39 cellular contexts compared by ENCODE assay signal in the genomic region with DNA sequence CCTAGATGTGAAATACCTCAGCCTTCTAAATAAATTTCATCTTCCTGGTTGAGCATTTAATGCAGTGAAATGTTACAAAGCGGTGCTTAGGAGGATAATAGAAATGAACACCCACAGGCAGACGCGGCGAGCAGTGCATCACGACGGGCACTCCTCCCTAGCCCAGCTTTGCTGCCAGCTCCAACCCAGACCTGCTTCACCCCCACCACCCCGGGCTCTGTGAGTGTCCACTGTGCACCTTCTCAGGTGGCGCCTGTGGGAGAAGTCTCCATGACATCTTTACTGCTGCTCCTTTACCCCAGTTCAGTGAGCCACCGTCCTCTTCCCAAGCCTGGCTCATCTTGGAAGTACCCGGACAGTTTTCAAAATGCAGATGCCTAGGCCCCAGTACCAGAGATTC. TPM values are rescaled to one million over a fixed set of nuclear protein-coding genes. Genes with fewer than 3 reads are reported as not detected.
"Had no signal": no experiment of that assay in that cellular context is flagged by ENCODE, and none has a peak within 500 bp of the region (broad histone marks: within the 10 kb centered on the region; RNA-seq: fewer than 3 reads in every experiment).

No MANE protein-coding gene starts in this region.

- H3K27ac ChIP-seq: adrenal gland, ascending aorta, body of pancreas, brain microvascular endothelial cell, breast epithelium, cardiac muscle cell had no signal

- H3K27me3 ChIP-seq: adrenal gland, ascending aorta, breast epithelium had no signal

- H3K27ac Mint-ChIP-seq: activated naive CD4-positive, alpha-beta T cell treated with anti-CD3 and anti-CD28 coated beads for 36 hours; activated naive CD4-positive, alpha-beta T cell treated with anti-CD3 and anti-CD28 coated beads, Interleukin-2, amount 10 ng/mL, durations not matched to agents 7 days and 5 days; activated naive CD4-positive, alpha-beta T cell treated with anti-CD3 and anti-CD28 coated beads, Interleukin-2, amount 50 U/mL, for 24 hours; activated naive CD4-positive, alpha-beta T cell treated with anti-CD3 and anti-CD28 coated beads, Interleukin-2, amount 50 U/mL, for 72 hours; activated naive CD8-positive, alpha-beta T cell; activated naive CD8-positive, alpha-beta T cell treated with anti-CD3 and anti-CD28 coated beads for 36 hours; activated naive CD8-positive, alpha-beta T cell treated with anti-CD3 and anti-CD28 coated beads, Interleukin-2, amount 10 ng/mL, durations not matched to agents 7 days and 5 days; activated naive CD8-positive, alpha-beta T cell treated with anti-CD3 and anti-CD28 coated beads, Interleukin-2, amount 50 U/mL, for 24 hours; activated T-cell treated with anti-CD3 and anti-CD28 coated beads, Interleukin-2, amount 50 U/mL, for 24 hours; activated T-cell treated with anti-CD3 and anti-CD28 coated beads, Interleukin-2, amount 50 U/mL, for 72 hours; activated T-helper 1 cell treated with anti-CD3 and anti-CD28 coated beads, Interleukin-12 subunit alpha, Interleukin-12 subunit beta, Interleukin-2, Interleukin-4 antibody, amounts not matched to agents 30 ng/mL and 10 ng/mL and 1 ng/mL, durations not matched to agents 14 hours and 24 hours and 36 hours; activated T-helper 17 cell treated with anti-CD3 and anti-CD28 coated beads, Interleukin-2, amount 50 U/mL, for 72 hours; activated T-helper 2 cell treated with anti-CD3 and anti-CD28 coated beads, Interferon-gamma antibody, Interleukin-2, Interleukin-4, amounts not matched to agents 10 μg/mL and 5 μg/mL and 100 μg/mL, durations not matched to agents 14 hours and 24 hours and 36 hours had no signal

- H3K9me3 Mint-ChIP-seq: activated naive CD4-positive, alpha-beta T cell treated with anti-CD3 and anti-CD28 coated beads, Interleukin-2, amount 50 U/mL, for 24 hours; activated naive CD4-positive, alpha-beta T cell treated with anti-CD3 and anti-CD28 coated beads, Interleukin-2, amount 50 U/mL, for 72 hours; activated naive CD8-positive, alpha-beta T cell treated with anti-CD3 and anti-CD28 coated beads, Interleukin-2, amount 50 U/mL, for 24 hours; activated T-cell treated with anti-CD3 and anti-CD28 coated beads, Interleukin-2, amount 50 U/mL, for 4 hours; activated T-helper 17 cell treated with anti-CD3 and anti-CD28 coated beads, Interleukin-2, amount 50 U/mL, for 72 hours; activated T-helper 2 cell treated with anti-CD3 and anti-CD28 coated beads, Interferon-gamma antibody, Interleukin-2, Interleukin-4, amounts not matched to agents 10 μg/mL and 5 μg/mL and 100 μg/mL, durations not matched to agents 14 hours and 24 hours and 36 hours; central memory CD8-positive, alpha-beta T cell had no signal

- H3K4me3 ChIP-seq: adrenal gland, ascending aorta, body of pancreas, breast epithelium, cardiac muscle cell had no signal

- H3K9me3 ChIP-seq: adrenal gland, ascending aorta, breast epithelium had no signal

- H3K4me1 ChIP-seq: breast epithelium had no signal

- ATAC-seq: activated naive CD8-positive, alpha-beta T cell treated with anti-CD3 and anti-CD28 coated beads, Interleukin-2, amount 50 U/mL, for 24 hours; activated T-cell treated with anti-CD3 and anti-CD28 coated beads, Interleukin-2, amount 50 U/mL, for 4 hours; body of pancreas had no signal

- H3K36me3 ChIP-seq: adrenal gland, ascending aorta, brain microvascular endothelial cell, breast epithelium, cardiac muscle cell had no signal

- H3K4me3 Mint-ChIP-seq: activated naive CD4-positive, alpha-beta T cell treated with anti-CD3 and anti-CD28 coated beads for 36 hours; activated naive CD4-positive, alpha-beta T cell treated with anti-CD3 and anti-CD28 coated beads, Interleukin-2, amount 10 ng/mL, durations not matched to agents 7 days and 5 days; activated naive CD4-positive, alpha-beta T cell treated with anti-CD3 and anti-CD28 coated beads, Interleukin-2, amount 50 U/mL, for 24 hours; activated naive CD8-positive, alpha-beta T cell; activated naive CD8-positive, alpha-beta T cell treated with anti-CD3 and anti-CD28 coated beads for 36 hours; activated naive CD8-positive, alpha-beta T cell treated with anti-CD3 and anti-CD28 coated beads, Interleukin-2, amount 10 ng/mL, durations not matched to agents 7 days and 5 days; activated naive CD8-positive, alpha-beta T cell treated with anti-CD3 and anti-CD28 coated beads, Interleukin-2, amount 50 U/mL, for 24 hours; activated T-cell treated with anti-CD3 and anti-CD28 coated beads, Interleukin-2, amount 50 U/mL, for 24 hours; activated T-cell treated with anti-CD3 and anti-CD28 coated beads, Interleukin-2, amount 50 U/mL, for 4 hours; activated T-cell treated with anti-CD3 and anti-CD28 coated beads, Interleukin-2, amount 50 U/mL, for 72 hours; activated T-helper 1 cell treated with anti-CD3 and anti-CD28 coated beads, Interleukin-12 subunit alpha, Interleukin-12 subunit beta, Interleukin-2, Interleukin-4 antibody, amounts not matched to agents 30 ng/mL and 10 ng/mL and 1 ng/mL, durations not matched to agents 14 hours and 24 hours and 36 hours; activated T-helper 17 cell treated with anti-CD3 and anti-CD28 coated beads, Interleukin-2, amount 50 U/mL, for 72 hours; central memory CD8-positive, alpha-beta T cell had no signal

- H3K4me1 Mint-ChIP-seq: activated naive CD4-positive, alpha-beta T cell treated with anti-CD3 and anti-CD28 coated beads, Interleukin-2, amount 50 U/mL, for 24 hours; activated naive CD8-positive, alpha-beta T cell treated with anti-CD3 and anti-CD28 coated beads for 36 hours; activated naive CD8-positive, alpha-beta T cell treated with anti-CD3 and anti-CD28 coated beads, Interleukin-2, amount 10 ng/mL, durations not matched to agents 7 days and 5 days; activated naive CD8-positive, alpha-beta T cell treated with anti-CD3 and anti-CD28 coated beads, Interleukin-2, amount 50 U/mL, for 24 hours; central memory CD8-positive, alpha-beta T cell had no signal

- H3K36me3 Mint-ChIP-seq: activated naive CD4-positive, alpha-beta T cell treated with anti-CD3 and anti-CD28 coated beads, Interleukin-2, amount 10 ng/mL, durations not matched to agents 7 days and 5 days; activated naive CD4-positive, alpha-beta T cell treated with anti-CD3 and anti-CD28 coated beads, Interleukin-2, amount 50 U/mL, for 24 hours; activated naive CD8-positive, alpha-beta T cell; activated naive CD8-positive, alpha-beta T cell treated with anti-CD3 and anti-CD28 coated beads for 36 hours; activated naive CD8-positive, alpha-beta T cell treated with anti-CD3 and anti-CD28 coated beads, Interleukin-2, amount 10 ng/mL, durations not matched to agents 7 days and 5 days; brain had no signal

- DNase-seq: activated effector memory CD4-positive, alpha-beta T cell treated with anti-CD3 and anti-CD28 coated beads, Interleukin-2, amount 50 U/mL, for 16 hours; activated effector memory CD4-positive, alpha-beta T cell treated with Interleukin-2 at 50 U/mL for 16 hours; activated gamma-delta T cell; activated gamma-delta T cell treated with Interleukin-2 at 50 U/mL for 16 hours; activated naive CD4-positive, alpha-beta T cell; activated naive CD4-positive, alpha-beta T cell treated with anti-CD3 and anti-CD28 coated beads for 36 hours; activated naive CD4-positive, alpha-beta T cell treated with anti-CD3 and anti-CD28 coated beads, Interleukin-2, amount 10 ng/mL, durations not matched to agents 7 days and 5 days; activated naive CD4-positive, alpha-beta T cell treated with anti-CD3 and anti-CD28 coated beads, Interleukin-2, amount 50 U/mL, for 16 hours; activated naive CD4-positive, alpha-beta T cell treated with Interleukin-2 at 50 U/mL for 16 hours; activated naive CD8-positive, alpha-beta T cell treated with anti-CD3 and anti-CD28 coated beads for 36 hours; activated naive CD8-positive, alpha-beta T cell treated with anti-CD3 and anti-CD28 coated beads, Interleukin-2, amount 10 ng/mL, durations not matched to agents 7 days and 5 days; activated naive CD8-positive, alpha-beta T cell treated with anti-CD3 and anti-CD28 coated beads, Interleukin-2, amount 50 U/mL, for 24 hours; activated T-cell treated with anti-CD3 and anti-CD28 coated beads for 4 hours; activated T-cell treated with anti-CD3 and anti-CD28 coated beads, Interleukin-2, amount 50 U/mL, for 1 hour; activated T-cell treated with anti-CD3 and anti-CD28 coated beads, Interleukin-2, amount 50 U/mL, for 24 hours; activated T-cell treated with anti-CD3 and anti-CD28 coated beads, Interleukin-2, amount 50 U/mL, for 4 hours; activated T-cell treated with anti-CD3 and anti-CD28 coated beads, Interleukin-2, amount 50 U/mL, for 48 hours; activated T-cell treated with anti-CD3 and anti-CD28 coated beads, Interleukin-2, amount 50 U/mL, for 72 hours; adrenal gland; amniotic stem cell; amygdala; anterior cingulate cortex; aorta; body of pancreas; brain microvascular endothelial cell; caudate nucleus; central memory CD4-positive, alpha-beta T cell; cerebellar nuclear complex had no signal

RNA-seq across cellular contexts. Expression of gene CHST15, which starts 5.2 kb away (rescaled TPM):
- total RNA-seq: activated T-helper 2 cell treated with anti-CD3 and anti-CD28 coated beads, Interferon-gamma antibody, Interleukin-2, Interleukin-4, amounts not matched to agents 10 μg/mL and 5 μg/mL and 100 μg/mL, durations not matched to agents 14 hours and 24 hours and 36 hours had no signal
